Comparison of ENCODE assay signal across 8 cellular contexts in genomic region chr1:210232524-210233215, GRCh38. TPM values are rescaled to one million over a fixed set of nuclear protein-coding genes. Genes with fewer than 3 reads are reported as not detected.
DNase-seq lines count a peak whose midpoint lies in the region; ATAC-seq and TF ChIP-seq lines count a peak whose summit lies in the region.

Gene SERTAD4, plus strand, starts transcription at chr1:210232796. Its CDS starts 5,165 bp downstream, at chr1:210237961.

- no peak for TF ChIP-seq CTCF in chondrocyte (IDR thresholded peaks at IDR 0.05)

- intact Hi-C loops in left colon (cut with DNase I, micrococcal nuclease), result no loop called here

- H3K9me3 Mint-ChIP-seq in chondrocyte (ENCODE audit: low read depth), result no peaks in the 10 kb centered on the region
- no peaks in the 10 kb centered on the region for H3K9me3 Mint-ChIP-seq in stimulated activated naive B cell treated with anti-CD40 and anti-IgM and Interleukin-4, amounts not matched to agents 10 μg/mL and 1 μg/mL and 100 μg/mL, for 72 hours

- H3K27me3 Mint-ChIP-seq in chondrocyte (ENCODE audit: low read depth), result no peaks in the 10 kb centered on the region
- peaks cover 39 to 43% of the 10 kb centered on the region in 2 donors for H3K27me3 Mint-ChIP-seq in stimulated activated naive B cell treated with anti-CD40 and anti-IgM and Interleukin-4, amounts not matched to agents 10 μg/mL and 1 μg/mL and 100 μg/mL, for 72 hours

- H3K36me3 Mint-ChIP-seq in chondrocyte (ENCODE audit: low read depth), result no peaks in the 10 kb centered on the region
- no peaks in the 10 kb centered on the region for H3K36me3 Mint-ChIP-seq in stimulated activated naive B cell treated with anti-CD40 and anti-IgM and Interleukin-4, amounts not matched to agents 10 μg/mL and 1 μg/mL and 100 μg/mL, for 72 hours

- H3K27ac Mint-ChIP-seq in chondrocyte (ENCODE audit: unreplicated experiment), result peak within 1 kb of the TSS; percentile 80
- H3K27ac Mint-ChIP-seq in stimulated activated naive B cell treated with anti-CD40 and anti-IgM and Interleukin-4, amounts not matched to agents 10 μg/mL and 1 μg/mL and 100 μg/mL, for 72 hours, result no peak within 1 kb of the TSS

- H3K4me1 Mint-ChIP-seq in chondrocyte (ENCODE audit: low read depth), result peaks cover 43% of the 10 kb centered on the region
- H3K4me1 Mint-ChIP-seq in stimulated activated naive B cell treated with anti-CD40 and anti-IgM and Interleukin-4, amounts not matched to agents 10 μg/mL and 1 μg/mL and 100 μg/mL, for 72 hours, result peaks cover 8 to 19% of the 10 kb centered on the region in 2 donors

- ATAC-seq in left colon (peak; percentile 66), HG03095 (IDR thresholded peaks at IDR 0.05; ENCODE audit: unreplicated experiment) (no peak)
- peak; percentile 17 to 24 for ATAC-seq in stimulated activated naive B cell treated with anti-CD40 and anti-IgM and Interleukin-4, amounts not matched to agents 10 μg/mL and 1 μg/mL and 100 μg/mL, for 72 hours (replicated peaks)

- peak within 1 kb of the TSS; percentile 78 for H3K4me3 Mint-ChIP-seq in chondrocyte (ENCODE audit: unreplicated experiment)
- H3K4me3 Mint-ChIP-seq in stimulated activated naive B cell treated with anti-CD40 and anti-IgM and Interleukin-4, amounts not matched to agents 10 μg/mL and 1 μg/mL and 100 μg/mL, for 72 hours, result peak within 1 kb of the TSS; percentile 71 to 76

- DNase-seq in SIG-M5 treated with dmso at 0.1 percent for 504 hours (lab: John Stamatoyannopoulos, UW; ENCODE audit: unreplicated experiment) (peak; percentile 14), SIG-M5 (lab: John Stamatoyannopoulos, UW) (no peak), NCI-H69 (lab: John Stamatoyannopoulos, UW) (peak; percentile 88), chondrocyte (ENCODE audit: low spot score) (no peak), left colon (peak; percentile 50 to 51), NOMO-1 treated with dmso at 0.1 percent for 144 hours (lab: John Stamatoyannopoulos, UW; ENCODE audit: unreplicated experiment) (no peak)
- no peak for DNase-seq in stimulated activated naive B cell treated with anti-CD40 and anti-IgM and Interleukin-4, amounts not matched to agents 10 μg/mL and 1 μg/mL and 100 μg/mL, for 72 hours

RNA-seq across cellular contexts. Expression of gene SERTAD4, which starts in this region (rescaled TPM):
- total RNA-seq in chondrocyte (39.1 to 71.7 TPM (median 43.5 TPM) in 3 replicates), left colon (1 to 10 TPM; 5.2 to 5.9 TPM)

Comparison
In these comparisons a context has a peak if more than half of its experiments do, and no peak if none do; other contexts are left out.
1. DNase-seq: peak in SIG-M5 treated with dmso at 0.1 percent for 504 hours (single experiment), NCI-H69 (single experiment) and left colon (2 of 2); none in SIG-M5 (single experiment), chondrocyte (single experiment), stimulated activated naive B cell treated with anti-CD40 and anti-IgM and Interleukin-4, amounts not matched to agents 10 μg/mL and 1 μg/mL and 100 μg/mL, for 72 hours (single experiment) and NOMO-1 treated with dmso at 0.1 percent for 144 hours (single experiment).